Comparison of ENCODE assay signal across 9 cellular contexts in the genomic region with DNA sequence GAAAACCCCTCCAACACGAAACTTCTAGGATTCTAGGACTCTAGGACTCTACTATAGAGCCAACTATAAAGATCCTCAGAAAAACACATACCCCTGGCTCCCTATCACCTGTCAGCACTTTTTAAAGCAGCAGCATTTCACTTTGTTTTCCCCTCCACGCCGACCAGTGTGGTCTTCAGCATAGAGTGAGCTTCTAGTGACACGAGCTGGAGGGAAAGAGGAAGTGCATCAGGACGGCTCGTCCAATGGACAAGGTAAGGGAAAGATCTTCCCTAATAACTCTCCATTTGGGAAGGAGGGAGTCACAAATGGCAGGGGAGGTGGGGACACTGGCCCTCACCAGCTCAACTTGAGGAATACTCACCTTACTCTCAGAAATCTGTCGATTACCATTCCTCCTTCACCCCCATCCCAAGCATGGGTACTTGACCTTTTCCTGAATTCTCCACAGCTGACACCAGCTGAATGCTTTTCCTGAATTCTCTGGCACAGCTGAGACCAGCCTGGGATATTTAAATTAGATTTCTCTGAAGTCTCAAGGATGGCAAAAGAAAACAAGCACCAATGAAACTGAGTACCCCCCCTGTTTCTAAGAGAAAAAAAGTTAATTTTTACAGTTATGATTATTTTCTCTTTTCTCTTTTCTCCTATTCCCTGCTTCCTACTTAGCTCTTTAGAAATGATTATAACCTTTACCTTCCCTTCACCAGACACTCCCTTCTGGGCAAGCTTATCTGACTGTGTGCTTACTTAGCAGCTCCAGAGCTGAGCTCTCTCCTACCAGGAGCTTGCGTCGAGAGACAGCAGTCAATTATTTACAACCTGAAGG. TPM values are rescaled to one million over a fixed set of nuclear protein-coding genes. Genes with fewer than 3 reads are reported as not detected.
A peak's percentile ranks its signal among the peaks of the same experiment; 100 is the strongest.
DNase-seq lines count a peak whose midpoint lies in the region; ATAC-seq, FAIRE-seq and TF ChIP-seq lines count a peak whose summit lies in the region.
"Had no signal": no experiment of that assay in that cellular context is flagged by ENCODE, and none has a peak within 500 bp of the region (broad histone marks: within the 10 kb centered on the region; RNA-seq: fewer than 3 reads in every experiment).

No MANE protein-coding gene starts in this region.

- intact Hi-C loops in K562 (cut with micrococcal nuclease) = loop anchor here (1.0 to 10.0 kb wide), 3 partner anchors 367 to 956 kb away; no protein-coding TSS in a partner anchor

- H3K9me1 ChIP-seq in K562 (ENCODE audit: control insufficient read depth, insufficient read depth, low read length) = peaks cover 3% of the 10 kb centered on the region

- H3K27ac Mint-ChIP-seq in stimulated activated memory B cell treated with anti-CD40 and anti-IgM and Interleukin-4, amounts not matched to agents 10 μg/mL and 1 μg/mL and 100 μg/mL, for 72 hours = no peak overlapping the region
- H3K27ac Mint-ChIP-seq: dendritic cell treated with granulocyte-macrophage colony-stimulating factor and Interleukin-4, amounts not matched to agents 40 ng/mL and 50 ng/mL, for 4 days had no signal

- under 1% methylated on average over 9 of the region's 9 CpGs for WGBS in K562 (ENCODE audit: insufficient coverage, low coverage, missing lambda C conversion rate)

- no peaks in the 10 kb centered on the region for H3K79me2 ChIP-seq in K562 (ENCODE audit: control insufficient read depth, insufficient read depth, low read length)

- H3K27me3 ChIP-seq in K562 (ENCODE audit: control insufficient read depth in 2 of 2, insufficient read depth in 2 of 2, low read length in 2 of 2) = peaks cover 0 to 3% of the 10 kb centered on the region in 2 experiments; a peak in 3 of 5 replicates

- no peaks in the 10 kb centered on the region for H3K36me3 Mint-ChIP-seq in stimulated activated memory B cell treated with anti-CD40 and anti-IgM and Interleukin-4, amounts not matched to agents 10 μg/mL and 1 μg/mL and 100 μg/mL, for 72 hours

- peak; percentile 83 for ATAC-seq in K562
- no peak for ATAC-seq in stimulated activated memory B cell treated with anti-CD40 and anti-IgM and Interleukin-4, amounts not matched to agents 10 μg/mL and 1 μg/mL and 100 μg/mL, for 72 hours
- ATAC-seq in HG02623 (IDR thresholded peaks at IDR 0.05; ENCODE audit: unreplicated experiment) = no peak

- no peak overlapping the region for H3K4me2 ChIP-seq in K562 (ENCODE audit: insufficient read depth, low read length)

- H3K27ac ChIP-seq in K562 (ENCODE audit: extremely low read depth, low read depth, low read length) = no peak overlapping the region

- no TSS peak for BruUV-seq in K562 (replicated peaks; lab: Mats Ljungman, UMichigan)

- peaks cover 12 to 16% of the 10 kb centered on the region in 2 experiments; a peak in 4 of 5 replicates for H3K4me1 ChIP-seq in K562 (replicated peaks in 1 of 2; ENCODE audit: control insufficient read depth in 2 of 2, insufficient read depth in 2 of 2, low read length in 2 of 2)

- no peaks in the 10 kb centered on the region for H4K20me1 ChIP-seq in K562 (replicated peaks; ENCODE audit: control insufficient read depth, insufficient read depth, low read length)

- no peaks in the 10 kb centered on the region for H3K9me3 Mint-ChIP-seq in stimulated activated memory B cell treated with anti-CD40 and anti-IgM and Interleukin-4, amounts not matched to agents 10 μg/mL and 1 μg/mL and 100 μg/mL, for 72 hours
- H3K9me3 Mint-ChIP-seq: dendritic cell treated with granulocyte-macrophage colony-stimulating factor and Interleukin-4, amounts not matched to agents 40 ng/mL and 50 ng/mL, for 4 days had no signal

- H2AFZ ChIP-seq in K562 (ENCODE audit: low read depth, low read length) = peak overlapping the region; percentile 47

- peak; percentile 84 for FAIRE-seq in K562 (lab: Jason Lieb, UNC)

- H3K4me3 ChIP-seq in K562 = no peak overlapping the region

- no peak for TF ChIP-seq EP300 in K562 (IDR thresholded peaks at IDR 0.05; ENCODE audit: low read length)

- H3K9ac ChIP-seq in K562 (ENCODE audit: insufficient read depth in 1 of 2, low read depth in 2 of 2, low read length in 2 of 2) = peak overlapping the region in 1 of 2 experiments; percentile 29; a peak in 1 of 4 replicates

- CTCF ChIA-PET in K562 (lab: Yijun Ruan, JAX; ENCODE audit: low intra/inter-chr PET ratio) = interaction anchor here (0.6 to 1.9 kb wide), 7 partner anchors 61 to 366 kb away, joined by 3 to 7 read pairs (median 4); partner anchors contain the start of gene ZBTB16

- no peak overlapping the region for H3K4me3 Mint-ChIP-seq in stimulated activated memory B cell treated with anti-CD40 and anti-IgM and Interleukin-4, amounts not matched to agents 10 μg/mL and 1 μg/mL and 100 μg/mL, for 72 hours
- H3K4me3 Mint-ChIP-seq: dendritic cell treated with granulocyte-macrophage colony-stimulating factor and Interleukin-4, amounts not matched to agents 40 ng/mL and 50 ng/mL, for 4 days had no signal

- no peaks in the 10 kb centered on the region for H3K9me3 ChIP-seq in K562 (replicated peaks; ENCODE audit: control insufficient read depth, insufficient read depth, low read depth, low read length)

- H3K27me3 Mint-ChIP-seq in stimulated activated memory B cell treated with anti-CD40 and anti-IgM and Interleukin-4, amounts not matched to agents 10 μg/mL and 1 μg/mL and 100 μg/mL, for 72 hours = peaks cover 7% of the 10 kb centered on the region

- in situ Hi-C loops in GM13977 (cut with MboI; ENCODE audit: low pct_unique_long_range_greater_than_20kb, low sequenced_read_pairs, unreplicated experiment) = loop anchor here (25.0 kb wide), 2 partner anchors 376 to 451 kb away; partner anchors contain the start of gene USP28
- in situ Hi-C loops in K562 (cut with MboI) = loop anchor here (5.0 to 25.0 kb wide), 3 partner anchors 248 to 951 kb away; partner anchors contain the start of gene TTC12

- POLR2A ChIA-PET in K562 (lab: Yijun Ruan, JAX) = interaction anchor here (1.2 kb wide), 2 partner anchors 28 to 61 kb away, joined by 3 read pairs; no protein-coding TSS in a partner anchor

- TF ChIP-seq RAD21 in K562 (CRISPR knock-in tag; conservative IDR thresholded peaks at IDR 0.05 in 1 of 2, IDR thresholded peaks at IDR 0.05 in 1 of 2) = peak; percentile 89 to 92

- TF ChIP-seq POLR2A in K562 (conservative IDR thresholded peaks at IDR 0.05) = no peak

- TF ChIP-seq CTCF in GM13977 (IDR thresholded peaks at IDR 0.05; ENCODE audit: extremely low read depth, insufficient read depth, missing control alignments) (peak; percentile 32), K562 (IDR thresholded peaks at IDR 0.05 in 2 of 3, conservative IDR thresholded peaks at IDR 0.05 in 1 of 3; ENCODE audit: insufficient read depth in 2 of 3, low read depth in 1 of 3, low read length in 3 of 3) (peak; percentile 75 to 85 (median 84))

- DNase-seq in AML-193 (lab: John Stamatoyannopoulos, UW) (peak; percentile 25 to 49), GM13977 (ENCODE audit: low spot score) (peak; percentile 34), NCI-H510A (lab: John Stamatoyannopoulos, UW) (peak; percentile 48), K562 (ENCODE audit: extremely low read depth in 1 of 4, low spot score in 3 of 4) (peak; percentile 54 to 68 (median 58)), iPS-NIHi11 (ENCODE audit: low spot score) (peak; percentile 67), superior temporal gyrus (ENCODE audit: extremely low spot score) (peak; percentile 82)

- H3K4me1 Mint-ChIP-seq in stimulated activated memory B cell treated with anti-CD40 and anti-IgM and Interleukin-4, amounts not matched to agents 10 μg/mL and 1 μg/mL and 100 μg/mL, for 72 hours = peaks cover 26% of the 10 kb centered on the region

- no peaks in the 10 kb centered on the region for H3K36me3 ChIP-seq in K562 (ENCODE audit: control insufficient read depth, insufficient read depth, low read length)

TF ChIP-seq in K562, 482 proteins besides CTCF, POLR2A, EP300 and RAD21 (continues in another document):
- 0 out of 2 replicates have a peak, but pooled peaks have one; percentile 47 for TF ChIP-seq CC2D1A (IDR thresholded peaks at IDR 0.05)
- TF ChIP-seq SFPQ (IDR thresholded peaks at IDR 0.05; ENCODE audit: low read depth, low read length) = no peak

RNA-seq across cellular contexts. Expression of gene NNMT, which starts 33.3 kb away (rescaled TPM):
- 3.2 and 5.0 TPM in 2 replicates for total RNA-seq in K562 (2011; cell fraction: chromatin; rRNA removed; ENCODE audit: low replicate concordance)
- total RNA-seq in K562 (2011; cell fraction: nucleolus; rRNA removed) = 3.2 and 4.3 TPM in 2 replicates
- 4.2 and 6.6 TPM in 2 replicates for total RNA-seq in K562 (2011; cell fraction: nucleoplasm; rRNA removed)
- total RNA-seq in K562 (2014; rRNA removed) (14.3 and 14.6 TPM in 2 replicates), K562 (2014; rRNA removed; fragmentation: Illumina TruSeq; extraction: Trizol) (9.3 and 11.0 TPM in 2 replicates), K562 (2015; rRNA removed; fragmentation: Illumina TruSeq; extraction: Trizol) (8.6 and 9.5 TPM in 2 replicates), K562 (2021) (11.2 and 11.7 TPM in 2 replicates)
- polyA plus RNA-seq in K562 (2011; rRNA removed) (9.8 and 15.0 TPM in 2 replicates), K562 (2014; fragmentation: Illumina TruSeq; extraction: Trizol) (6.1 and 9.1 TPM in 2 replicates), K562 (2014; fragmentation: Nextera tagmentation; extraction: Ambion mirVana) (10 to 100 TPM; 10.0 to 13.4 TPM), K562 (2014; rRNA removed) (9.0 and 11.5 TPM in 2 replicates)
- 10.1 and 17.6 TPM in 2 replicates for polyA plus RNA-seq in K562 (2011; cell fraction: cytosol; rRNA removed)
- polyA plus RNA-seq in K562 (2011; cell fraction: nucleus; rRNA removed) = 3.7 and 4.5 TPM in 2 replicates
- 15.0 and 55.5 TPM in 2 replicates for polyA plus RNA-seq in K562 (2012)
- polyA minus RNA-seq in K562 (2011; rRNA and poly(A)+ RNA removed) = 6.1 and 8.8 TPM in 2 replicates
- polyA minus RNA-seq in K562 (2011; cell fraction: cytosol; rRNA and poly(A)+ RNA removed) = 9.4 and 10.8 TPM in 2 replicates
- 3.8 and 6.2 TPM in 2 replicates for polyA minus RNA-seq in K562 (2011; cell fraction: nucleus; rRNA and poly(A)+ RNA removed)
